13 cellular contexts compared by ENCODE assay signal in genomic region chr18:32095156-32095555, GRCh38. TPM values are rescaled to one million over a fixed set of nuclear protein-coding genes. Genes with fewer than 3 reads are reported as not detected.
DNase-seq lines count a peak whose midpoint lies in the region; ATAC-seq and TF ChIP-seq lines count a peak whose summit lies in the region.
"Had no signal": no experiment of that assay in that cellular context is flagged by ENCODE, and none has a peak within 500 bp of the region (broad histone marks: within the 10 kb centered on the region; RNA-seq: fewer than 3 reads in every experiment).

No MANE protein-coding gene starts in this region.

- CTCF ChIA-PET in activated CD4-positive, alpha-beta T cell treated with anti-CD3 and anti-CD28 coated beads for 36 hours (lab: Charles Lee), result interaction anchor here (0.5 kb wide), 1 partner anchor 182 kb away, joined by 3 read pairs; no protein-coding TSS in a partner anchor

- no peak overlapping the region for H3K27ac ChIP-seq in HUES64 (ENCODE audit: low read depth, low read length)
- H3K27ac ChIP-seq: 22Rv1, esophagus squamous epithelium, suprapubic skin had no signal

- POLR2A ChIA-PET in activated CD4-positive, alpha-beta T cell treated with anti-CD3 and anti-CD28 coated beads for 36 hours (lab: Charles Lee), result no interaction called here

- DNase-seq in activated CD4-positive, alpha-beta T cell treated with anti-CD3 and anti-CD28 coated beads for 36 hours, result peak; percentile 58
- no peak for DNase-seq in activated CD4-positive, alpha-beta T cell treated with anti-CD3 and anti-CD28 coated beads, Interleukin-2, amount 50 U/mL, for 4 hours
- DNase-seq in activated T-helper 1 cell treated with anti-CD3 and anti-CD28 coated beads, Interleukin-12 subunit alpha, Interleukin-12 subunit beta, Interleukin-2, Interleukin-4 antibody, amounts not matched to agents 30 ng/mL and 10 ng/mL and 1 ng/mL, durations not matched to agents 14 hours and 24 hours and 36 hours (ENCODE audit: low spot score), result no peak
- DNase-seq in nephron progenitor cell, result no peak
- no peak for DNase-seq in dermis blood vessel endothelial cell
- DNase-seq in NCI-H1417 treated with DMSO at 0.1 percent for 48 hours (lab: John Stamatoyannopoulos, UW), result no peak
- DNase-seq in NCI-H2029 (lab: John Stamatoyannopoulos, UW), result no peak
- DNase-seq: amniotic stem cell, esophagus squamous epithelium had no signal

- H3K4me3 Mint-ChIP-seq in activated CD4-positive, alpha-beta T cell treated with anti-CD3 and anti-CD28 coated beads for 36 hours, result peak overlapping the region; percentile 93
- H3K4me3 Mint-ChIP-seq in activated T-helper 1 cell treated with anti-CD3 and anti-CD28 coated beads, Interleukin-12 subunit alpha, Interleukin-12 subunit beta, Interleukin-2, Interleukin-4 antibody, amounts not matched to agents 30 ng/mL and 10 ng/mL and 1 ng/mL, durations not matched to agents 14 hours and 24 hours and 36 hours, result peak overlapping the region; percentile 87
- H3K4me3 Mint-ChIP-seq in nephron progenitor cell, result peak overlapping the region; percentile 92

- ATAC-seq in activated CD4-positive, alpha-beta T cell treated with anti-CD3 and anti-CD28 coated beads for 36 hours, result no peak

- H3K36me3 Mint-ChIP-seq in activated CD4-positive, alpha-beta T cell treated with anti-CD3 and anti-CD28 coated beads for 36 hours (ENCODE audit: low read depth), result peaks cover 48% of the 10 kb centered on the region
- H3K36me3 Mint-ChIP-seq in activated T-helper 1 cell treated with anti-CD3 and anti-CD28 coated beads, Interleukin-12 subunit alpha, Interleukin-12 subunit beta, Interleukin-2, Interleukin-4 antibody, amounts not matched to agents 30 ng/mL and 10 ng/mL and 1 ng/mL, durations not matched to agents 14 hours and 24 hours and 36 hours (ENCODE audit: low read depth), result peaks cover 34% of the 10 kb centered on the region
- peaks cover 57% of the 10 kb centered on the region for H3K36me3 Mint-ChIP-seq in nephron progenitor cell (ENCODE audit: low read depth)

- no peak for TF ChIP-seq CTCF in nephron progenitor cell (IDR thresholded peaks at IDR 0.05)

- H3K27me3 ChIP-seq in HUES64 (ENCODE audit: insufficient read depth, low read length), result no peaks in the 10 kb centered on the region
- H3K27me3 ChIP-seq: esophagus squamous epithelium, suprapubic skin had no signal

- H3K36me3 ChIP-seq in HUES64 (ENCODE audit: insufficient read depth, low read length), result peaks cover 32% of the 10 kb centered on the region
- H3K36me3 ChIP-seq: suprapubic skin had no signal

- intact Hi-C loops in activated CD4-positive, alpha-beta T cell treated with anti-CD3 and anti-CD28 coated beads for 36 hours (cut with DNase I, micrococcal nuclease), result loop anchor here in 1 of 2 experiments (10.0 kb wide), 1 partner anchor 440 kb away; no protein-coding TSS in a partner anchor
- intact Hi-C loops in activated T-helper 1 cell treated with anti-CD3 and anti-CD28 coated beads, Interleukin-12 subunit alpha, Interleukin-12 subunit beta, Interleukin-2, Interleukin-4 antibody, amounts not matched to agents 30 ng/mL and 10 ng/mL and 1 ng/mL, durations not matched to agents 14 hours and 24 hours and 36 hours (cut with micrococcal nuclease), result no loop called here

- 0 out of 2 replicates have a peak overlapping the region, but pooled peaks have one; percentile 90 for H3K4me3 ChIP-seq in HUES64 (ENCODE audit: low read length)
- H3K4me3 ChIP-seq: esophagus squamous epithelium, lung, suprapubic skin had no signal

- peaks cover 27% of the 10 kb centered on the region for H3K4me1 ChIP-seq in HUES64 (ENCODE audit: insufficient read depth, low read length)

- H3K9me3 ChIP-seq in HUES64 (ENCODE audit: insufficient read depth, low read depth, low read length), result no peaks in the 10 kb centered on the region
- H3K9me3 ChIP-seq: esophagus squamous epithelium, suprapubic skin had no signal

- peaks cover 59% of the 10 kb centered on the region for H3K4me1 Mint-ChIP-seq in activated CD4-positive, alpha-beta T cell treated with anti-CD3 and anti-CD28 coated beads for 36 hours
- peaks cover 49% of the 10 kb centered on the region for H3K4me1 Mint-ChIP-seq in activated T-helper 1 cell treated with anti-CD3 and anti-CD28 coated beads, Interleukin-12 subunit alpha, Interleukin-12 subunit beta, Interleukin-2, Interleukin-4 antibody, amounts not matched to agents 30 ng/mL and 10 ng/mL and 1 ng/mL, durations not matched to agents 14 hours and 24 hours and 36 hours (ENCODE audit: low read depth)
- H3K4me1 Mint-ChIP-seq in nephron progenitor cell, result peaks cover 39% of the 10 kb centered on the region

- no peak overlapping the region for H3K9ac ChIP-seq in HUES64 (ENCODE audit: low read depth, low read length)

- no peaks in the 10 kb centered on the region for H3K27me3 Mint-ChIP-seq in activated CD4-positive, alpha-beta T cell treated with anti-CD3 and anti-CD28 coated beads for 36 hours
- H3K27me3 Mint-ChIP-seq in activated T-helper 1 cell treated with anti-CD3 and anti-CD28 coated beads, Interleukin-12 subunit alpha, Interleukin-12 subunit beta, Interleukin-2, Interleukin-4 antibody, amounts not matched to agents 30 ng/mL and 10 ng/mL and 1 ng/mL, durations not matched to agents 14 hours and 24 hours and 36 hours (ENCODE audit: insufficient read depth), result no peaks in the 10 kb centered on the region
- no peaks in the 10 kb centered on the region for H3K27me3 Mint-ChIP-seq in nephron progenitor cell (ENCODE audit: low read depth, poor library complexity)

- WGBS in HUES64, result 92% methylated on average over 5 of the region's 5 CpGs

- peak overlapping the region; percentile 88 for H3K27ac Mint-ChIP-seq in activated CD4-positive, alpha-beta T cell treated with anti-CD3 and anti-CD28 coated beads for 36 hours
- no peak overlapping the region for H3K27ac Mint-ChIP-seq in activated T-helper 1 cell treated with anti-CD3 and anti-CD28 coated beads, Interleukin-12 subunit alpha, Interleukin-12 subunit beta, Interleukin-2, Interleukin-4 antibody, amounts not matched to agents 30 ng/mL and 10 ng/mL and 1 ng/mL, durations not matched to agents 14 hours and 24 hours and 36 hours
- no peak overlapping the region for H3K27ac Mint-ChIP-seq in nephron progenitor cell

- H3K9me3 Mint-ChIP-seq in activated CD4-positive, alpha-beta T cell treated with anti-CD3 and anti-CD28 coated beads for 36 hours (ENCODE audit: low read depth), result no peaks in the 10 kb centered on the region
- no peaks in the 10 kb centered on the region for H3K9me3 Mint-ChIP-seq in activated T-helper 1 cell treated with anti-CD3 and anti-CD28 coated beads, Interleukin-12 subunit alpha, Interleukin-12 subunit beta, Interleukin-2, Interleukin-4 antibody, amounts not matched to agents 30 ng/mL and 10 ng/mL and 1 ng/mL, durations not matched to agents 14 hours and 24 hours and 36 hours
- H3K9me3 Mint-ChIP-seq in nephron progenitor cell, result no peaks in the 10 kb centered on the region

RNA-seq across cellular contexts. Expression of gene RNF138, which starts 3.5 kb away (rescaled TPM):
- total RNA-seq in activated CD4-positive, alpha-beta T cell treated with anti-CD3 and anti-CD28 coated beads for 36 hours, result 10 to 100 TPM; 84.4 to 85.1 TPM
- 86.8 TPM for polyA plus RNA-seq in HUES64 (2013, experiment 1 of 2)
- polyA plus RNA-seq in HUES64 (2013, experiment 2 of 2), result 87.1 TPM
- 80.5 and 83.0 TPM in 2 replicates for total RNA-seq in activated T-helper 1 cell treated with anti-CD3 and anti-CD28 coated beads, Interleukin-12 subunit alpha, Interleukin-12 subunit beta, Interleukin-2, Interleukin-4 antibody, amounts not matched to agents 30 ng/mL and 10 ng/mL and 1 ng/mL, durations not matched to agents 14 hours and 24 hours and 36 hours
- total RNA-seq in dermis blood vessel endothelial cell, result 26.7 and 36.7 TPM in 2 replicates
